7 cellular contexts compared by ENCODE assay signal in the genomic region with DNA sequence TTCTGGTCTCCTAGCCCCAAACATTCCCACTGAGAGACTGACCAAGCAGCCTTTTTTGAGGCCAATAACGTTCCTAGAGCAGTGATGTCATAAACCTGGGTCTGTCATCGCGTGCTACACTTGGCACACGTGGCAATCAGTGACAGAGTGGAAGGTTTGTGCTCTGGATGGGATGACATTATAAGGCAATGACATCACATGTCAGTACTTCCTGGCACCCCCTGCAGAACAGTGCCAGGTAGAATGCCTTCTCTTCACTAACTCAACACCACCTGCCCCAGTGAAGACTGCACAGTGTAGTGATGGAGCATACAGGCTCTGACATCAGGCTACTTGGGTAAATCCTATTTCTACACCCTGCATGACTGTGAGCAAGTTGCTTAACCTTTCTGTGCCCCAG. TPM values are rescaled to one million over a fixed set of nuclear protein-coding genes. Genes with fewer than 3 reads are reported as not detected.
"Had no signal": no experiment of that assay in that cellular context is flagged by ENCODE, and none has a peak within 500 bp of the region (broad histone marks: within the 10 kb centered on the region; RNA-seq: fewer than 3 reads in every experiment).

No MANE protein-coding gene starts in this region.

- ATAC-seq: GM23338, K562 had no signal

- H2AFZ ChIP-seq: GM23338 had no signal

- FAIRE-seq: H1, H54, K562 had no signal

- DNase-seq: H9, HCEC 1CT, IMR-90 had no signal

- H3K4me3 ChIP-seq: GM23338, K562 had no signal

- H3K4me2 ChIP-seq: GM23338 had no signal

- H3K4me3 Mint-ChIP-seq: GM23338, H9 had no signal

- H3K27ac Mint-ChIP-seq: GM23338, H9 had no signal

RNA-seq across cellular contexts. Expression of gene ZNF648, which starts 5.4 kb away (rescaled TPM):
- total RNA-seq: IMR-90 had no signal
- polyA plus RNA-seq: IMR-90 had no signal
